In genomic region chr2:229273384-229274338, GRCh38 we compare ENCODE assay signal across 8 cellular contexts. TPM values are rescaled to one million over a fixed set of nuclear protein-coding genes. Genes with fewer than 3 reads are reported as not detected.
DNase-seq lines count a peak whose midpoint lies in the region; ATAC-seq, FAIRE-seq and TF ChIP-seq lines count a peak whose summit lies in the region.

No MANE protein-coding gene starts in this region.

- H3K9me3 ChIP-seq in OCI-LY1 (ENCODE audit: low read length) (no peaks in the 10 kb centered on the region), H1 (ENCODE audit: insufficient read depth in 2 of 2, low read depth in 1 of 2, low read length in 1 of 2) (no peaks in the 10 kb centered on the region)

- H3K4me2 ChIP-seq in OCI-LY1 (ENCODE audit: low read length), result no peak overlapping the region
- H3K4me2 ChIP-seq in H1 (ENCODE audit: insufficient read depth in 1 of 2, low read depth in 2 of 2, low read length in 2 of 2), result peak overlapping the region in 1 of 2 experiments; percentile 42; a peak in 1 of 4 replicates

- no peak for TF ChIP-seq EP300 in H1 (IDR thresholded peaks at IDR 0.05; ENCODE audit: borderline replicate concordance in 1 of 2, low read depth in 2 of 2, low read length in 2 of 2)

- H3K4me1 ChIP-seq in OCI-LY1 (ENCODE audit: insufficient read depth, low read length, severe bottlenecking) (no peaks in the 10 kb centered on the region), H1 (replicated peaks in 1 of 4; ENCODE audit: control insufficient read depth in 3 of 4, insufficient read depth in 4 of 4, low read length in 3 of 4) (peaks cover 3 to 9% (median 5%) of the 10 kb centered on the region in 4 experiments; a peak in 6 of 7 replicates)

- no peak overlapping the region for H3K27ac ChIP-seq in OCI-LY1 (ENCODE audit: low read depth, low read length, poor library complexity, severe bottlenecking)
- no peak overlapping the region for H3K27ac ChIP-seq in H1 (ENCODE audit: low read depth, low read length)

- peak; percentile 85 to 87 for TF ChIP-seq RAD21 in H1 (IDR thresholded peaks at IDR 0.05 in 1 of 2, conservative IDR thresholded peaks at IDR 0.05 in 1 of 2; ENCODE audit: low read depth in 2 of 2, low read length in 2 of 2)

- peak; percentile 79 for TF ChIP-seq CTCF in OCI-LY1 (IDR thresholded peaks at IDR 0.05; ENCODE audit: low read length)
- TF ChIP-seq CTCF in H1 (IDR thresholded peaks at IDR 0.05; ENCODE audit: control extremely low read depth in 1 of 3, insufficient read depth in 1 of 3, low read depth in 1 of 3, low read length in 3 of 3), result peak; percentile 14 to 94 (median 70)
- TF ChIP-seq CTCF in lower leg skin (IDR thresholded peaks at IDR 0.05), result no peak

- peak; percentile 96 for FAIRE-seq in H1 (lab: Jason Lieb, UNC)

- H3K79me1 ChIP-seq in H1 (ENCODE audit: low read depth, low read length), result no peaks in the 10 kb centered on the region

- H4K91ac ChIP-seq in H1 (replicated peaks; ENCODE audit: insufficient read length, low read length), result no peak overlapping the region

- H3K14ac ChIP-seq in H1 (ENCODE audit: insufficient read length), result no peak overlapping the region

- H3K79me2 ChIP-seq in OCI-LY1 (ENCODE audit: insufficient read depth, low read length) (no peaks in the 10 kb centered on the region), H1 (ENCODE audit: control insufficient read depth in 1 of 2, insufficient read depth in 2 of 2, low read length in 2 of 2) (no peaks in the 10 kb centered on the region)

- no peak overlapping the region for H3K4ac ChIP-seq in H1 (replicated peaks; ENCODE audit: insufficient read length, low read depth, low read length)

- H3K9me2 ChIP-seq in OCI-LY1 (ENCODE audit: low read depth, low read length), result no peaks in the 10 kb centered on the region

- H2BK12ac ChIP-seq in H1 (ENCODE audit: low read depth, low read length), result no peak overlapping the region

- H2BK5ac ChIP-seq in H1 (ENCODE audit: low read depth, low read length), result no peak overlapping the region

- no peak overlapping the region for H2BK20ac ChIP-seq in H1 (ENCODE audit: low read length)

- ATAC-seq in GM21390 (IDR thresholded peaks at IDR 0.05; ENCODE audit: unreplicated experiment) (peak; percentile 75), GM21367 (IDR thresholded peaks at IDR 0.05; ENCODE audit: unreplicated experiment) (no peak)

- DNase-seq in DMS153 (lab: John Stamatoyannopoulos, UW), result peak; percentile 90
- peak; percentile 73 for DNase-seq in HuH-7.5 (ENCODE audit: low spot score)
- peak; percentile 65 to 73 for DNase-seq in H1 (ENCODE audit: low read depth in 1 of 2, low spot score in 2 of 2)
- DNase-seq in lower leg skin (ENCODE audit: low spot score in 2 of 2), result peak; percentile 56 to 84
- DNase-seq in ureter (ENCODE audit: low spot score), result peak; percentile 57

- H2AFZ ChIP-seq in OCI-LY1 (ENCODE audit: low read length), result no peak overlapping the region
- H2AFZ ChIP-seq in H1 (ENCODE audit: low read length), result peak overlapping the region; percentile 79

- H3K9ac ChIP-seq in OCI-LY1 (ENCODE audit: low read length), result no peak overlapping the region
- H3K9ac ChIP-seq in H1 (replicated peaks in 1 of 4; ENCODE audit: extremely low read depth in 1 of 4, low read depth in 3 of 4, low read length in 3 of 4), result no peak overlapping the region

- H2AK5ac ChIP-seq in H1 (ENCODE audit: low read depth, low read length), result no peak overlapping the region

- intact Hi-C loops in lower leg skin (cut with DNase I; ENCODE audit: low total_unique reads), result no loop called here

- no peaks in the 10 kb centered on the region for H3K27me3 ChIP-seq in OCI-LY1 (ENCODE audit: insufficient read depth, low read length)
- peaks cover 0 to 20% (median 17%) of the 10 kb centered on the region in 4 experiments; a peak in 6 of 7 replicates for H3K27me3 ChIP-seq in H1 (replicated peaks in 1 of 4; ENCODE audit: control insufficient read depth in 3 of 4, extremely low read depth in 1 of 4, insufficient read depth in 3 of 4, low read length in 3 of 4)

- H4K8ac ChIP-seq in H1 (ENCODE audit: extremely low read depth, insufficient read depth, low read length), result no peak overlapping the region

- no peaks in the 10 kb centered on the region for H3F3A ChIP-seq in OCI-LY1 (ENCODE audit: insufficient read depth, low read length)

- no peak overlapping the region for H2BK120ac ChIP-seq in H1 (replicated peaks; ENCODE audit: low read depth, low read length)

- no peak overlapping the region for H3K18ac ChIP-seq in H1 (ENCODE audit: extremely low read depth, low read length)

- no peaks in the 10 kb centered on the region; the same call in 1 of the 2 replicates for H3K23me2 ChIP-seq in H1 (ENCODE audit: low read depth, low read length)

- no peak overlapping the region for H3K4me3 ChIP-seq in OCI-LY1 (ENCODE audit: low read depth, low read length, poor library complexity, severe bottlenecking)
- peak overlapping the region in 2 of 4 experiments; percentile 1 to 44; a peak in 1 of 8 replicates for H3K4me3 ChIP-seq in H1 (ENCODE audit: extremely low read depth in 1 of 4, insufficient read depth in 2 of 4, low read depth in 3 of 4, low read length in 4 of 4)
- H3K4me3 ChIP-seq in lower leg skin (ENCODE audit: low read depth, poor library complexity, severe bottlenecking), result no peak overlapping the region

- TF ChIP-seq POLR2A in H1 (IDR thresholded peaks at IDR 0.05; ENCODE audit: control extremely low read depth in 1 of 2, low read depth in 2 of 2, low read length in 2 of 2) (no peak), lower leg skin (IDR thresholded peaks at IDR 0.05) (no peak)

- H3K23ac ChIP-seq in H1 (ENCODE audit: insufficient read length), result no peak overlapping the region

- 55% methylated on average over 11 of the region's 11 CpGs; no CpG with 5 or more reads in 1 of the 2 experiments for WGBS in H1 (ENCODE audit: extremely low coverage in 1 of 2, insufficient coverage in 1 of 2, insufficient read length in 1 of 2, insufficient replicate concordance in 2 of 2, low coverage in 1 of 2, low lambda C conversion rate in 2 of 2, missing lambda C conversion rate in 1 of 2), 2 experiments
- WGBS in lower leg skin, 2 donors, result 11 to 16% methylated on average over 11 of the region's 11 CpGs

- CTCF ChIA-PET in H1 (lab: Charles Lee; ENCODE audit: partially characterized antibody), result interaction anchor here (0.6 to 4.8 kb wide), 33 partner anchors 9 to 584 kb away, joined by 3 to 59 read pairs (median 4); no protein-coding TSS in a partner anchor

- H3K36me3 ChIP-seq in OCI-LY1 (ENCODE audit: insufficient read depth, low read length) (no peaks in the 10 kb centered on the region), H1 (ENCODE audit: control insufficient read depth in 2 of 4, insufficient read depth in 4 of 4, low read length in 3 of 4) (no peaks in the 10 kb centered on the region)

- POLR2A ChIA-PET in H1 (lab: Charles Lee; ENCODE audit: partially characterized antibody), result no interaction called here

- H2BK15ac ChIP-seq in H1 (ENCODE audit: low read length), result no peak overlapping the region

- no peak overlapping the region for H3K56ac ChIP-seq in H1 (replicated peaks; ENCODE audit: insufficient read length, low read depth, low read length)

- H4K20me1 ChIP-seq in OCI-LY1 (ENCODE audit: insufficient read depth, low read length) (no peaks in the 10 kb centered on the region), H1 (replicated peaks in 1 of 2; ENCODE audit: control insufficient read depth in 1 of 2, insufficient read depth in 2 of 2, low read length in 2 of 2) (no peaks in the 10 kb centered on the region)

- H4K5ac ChIP-seq in H1 (ENCODE audit: insufficient read length, low read depth, low read length), result no peak overlapping the region

TF ChIP-seq in H1, 55 proteins besides CTCF, POLR2A, EP300 and RAD21 (continues in another document):
- TF ChIP-seq KDM4A (IDR thresholded peaks at IDR 0.05; ENCODE audit: low read depth, low read length, severe bottlenecking) (no peak), POLR2AphosphoS5 (IDR thresholded peaks at IDR 0.05; ENCODE audit: low read depth, low read length) (no peak), BRCA1 (IDR thresholded peaks at IDR 0.05; ENCODE audit: low read depth, low read length) (no peak)

RNA-seq across cellular contexts. Expression of gene PID1, which starts 2.6 kb away (rescaled TPM):
- 2.9 and 3.3 TPM in 2 replicates for total RNA-seq in H1 (2021; fragmentation: NEBNext Ultra II Directional; extraction: Animal tissue kit (Norgen Biotek cat#: 25700))
- polyA plus RNA-seq in H1 (2011; rRNA removed), result 1.5 and 2.8 TPM in 2 replicates
- polyA plus RNA-seq in H1 (2011; cell fraction: cytosol; rRNA removed), result 2.3 TPM
- polyA plus RNA-seq in H1 (2011; cell fraction: nucleus; rRNA removed), result 2.9 TPM
- polyA plus RNA-seq in H1 (2012, experiment 1 of 2), result 1.7 to 2.9 TPM (median 2.2 TPM) in 4 replicates
- 0.81 TPM for polyA plus RNA-seq in H1 (2012, experiment 2 of 2)
- polyA plus RNA-seq in H1 (2013, experiment 1 of 2), result 1.4 TPM
- polyA plus RNA-seq in H1 (2013, experiment 2 of 2), result 1.5 TPM
- 4.8 and 6.7 TPM in 2 replicates for polyA minus RNA-seq in H1 (2011; rRNA and poly(A)+ RNA removed)
- 5.4 TPM for polyA minus RNA-seq in H1 (2011; cell fraction: cytosol; rRNA and poly(A)+ RNA removed)
- 3.8 TPM for polyA minus RNA-seq in H1 (2011; cell fraction: nucleus; rRNA and poly(A)+ RNA removed)
- total RNA-seq in lower leg skin, result 10 to 100 TPM in 3 of 4 donors, 1 to 10 TPM in 1; 9.5 to 28.5 (median 21.2) TPM
- total RNA-seq in ureter, result 25.8 TPM

Comparison
In these comparisons a context has a peak if more than half of its experiments do, and no peak if none do; other contexts are left out.
1. CTCF ChIP-seq: peak in OCI-LY1 (single experiment) and H1 (3 of 3); none in lower leg skin (0 of 3).
2. Peak in every context shown above with its lines, with median percentiles within 50 percentile points of each other: DNase-seq.